ENCODE assay signal across 9 cellular contexts in genomic region chr17:58085039-58085715, GRCh38. TPM values are rescaled to one million over a fixed set of nuclear protein-coding genes. Genes with fewer than 3 reads are reported as not detected.
A peak's percentile ranks its signal among the peaks of the same experiment; 100 is the strongest.
DNase-seq lines count a peak whose midpoint lies in the region; ATAC-seq and TF ChIP-seq lines count a peak whose summit lies in the region.
"Had no signal": no experiment of that assay in that cellular context is flagged by ENCODE, and none has a peak within 500 bp of the region (broad histone marks: within the 10 kb centered on the region; RNA-seq: fewer than 3 reads in every experiment).

No MANE protein-coding gene starts in this region.

- H3K4me3 ChIP-seq in GM12864 (ENCODE audit: low read depth, low read length) (peak overlapping the region; percentile 91), fibroblast of the aortic adventitia (ENCODE audit: low read depth, low read length) (peak overlapping the region; percentile 89), skeletal muscle cell (ENCODE audit: low read depth, low read length) (peak overlapping the region; percentile 83)

- peak overlapping the region; percentile 89 for H3K27ac Mint-ChIP-seq in T-helper 17 cell

- DNase-seq in GM12864 (ENCODE audit: low read depth): no peak
- no peak for DNase-seq in T-helper 17 cell
- DNase-seq in fibroblast of the aortic adventitia (ENCODE audit: low read depth): no peak
- DNase-seq in skeletal muscle cell (ENCODE audit: low read depth): no peak
- DNase-seq in NCI-H1436 (lab: John Stamatoyannopoulos, UW): no peak
- DNase-seq in activated CD4-positive, CD25-positive, alpha-beta regulatory T cell treated with anti-CD3 and anti-CD28 coated beads, Interleukin-2, amount 50 U/mL, for 72 hours: no peak

- peaks cover 8% of the 10 kb centered on the region for H3K36me3 Mint-ChIP-seq in T-helper 17 cell (ENCODE audit: low read depth)

- peaks cover 2% of the 10 kb centered on the region for H3K27me3 Mint-ChIP-seq in T-helper 17 cell

- H3K4me3 Mint-ChIP-seq in T-helper 17 cell: peak overlapping the region; percentile 89

- no peaks in the 10 kb centered on the region for H3K9me3 ChIP-seq in T-helper 17 cell (ENCODE audit: control insufficient read depth, low read length, poor library complexity, severe bottlenecking)
- H3K9me3 ChIP-seq: pancreas had no signal

- ATAC-seq in T-helper 17 cell: no peak
- no peak for ATAC-seq in GM19324 (IDR thresholded peaks at IDR 0.05; ENCODE audit: low FRiP score, unreplicated experiment)
- no peak for ATAC-seq in GM18907 (IDR thresholded peaks at IDR 0.05; ENCODE audit: unreplicated experiment)

- TF ChIP-seq CTCF in GM12864 (IDR thresholded peaks at IDR 0.05; ENCODE audit: low read depth, low read length, missing control alignments): no peak
- TF ChIP-seq CTCF in fibroblast of the aortic adventitia (IDR thresholded peaks at IDR 0.05; ENCODE audit: insufficient read depth, low read length): no peak

- peaks cover 42% of the 10 kb centered on the region for H3K4me1 Mint-ChIP-seq in T-helper 17 cell

RNA-seq across cellular contexts. Expression of gene DYNLL2, which starts 2.0 kb away (rescaled TPM):
- total RNA-seq in T-helper 17 cell (10 to 100 TPM; 41.0 to 44.1 TPM), fibroblast of the aortic adventitia (ENCODE audit: low replicate concordance) (15.0 and 17.4 TPM in 2 replicates)
